21 cellular contexts compared by ENCODE assay signal in the genomic region with DNA sequence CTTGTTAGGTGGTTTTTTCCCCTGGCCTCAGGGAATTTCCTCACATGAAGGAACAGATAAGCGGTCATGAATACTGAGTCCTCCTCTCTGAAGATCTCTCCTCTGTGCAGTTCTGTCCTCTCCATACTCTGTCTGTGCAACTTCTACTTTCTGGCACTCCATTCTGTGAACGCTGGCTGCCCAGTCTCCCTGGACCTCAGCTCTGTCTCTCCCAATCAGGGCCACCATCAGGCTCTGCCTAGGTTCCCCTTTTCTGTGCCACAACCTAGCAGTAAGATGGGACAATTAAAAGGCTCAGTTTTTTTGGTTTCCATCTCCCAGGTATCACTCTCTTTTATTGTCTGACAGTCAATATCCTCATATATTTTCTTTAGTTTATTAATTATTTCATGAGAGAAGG. TPM values are rescaled to one million over a fixed set of nuclear protein-coding genes. Genes with fewer than 3 reads are reported as not detected.
A peak's percentile ranks its signal among the peaks of the same experiment; 100 is the strongest.
DNase-seq lines count a peak whose midpoint lies in the region; ATAC-seq, FAIRE-seq and TF ChIP-seq lines count a peak whose summit lies in the region.
"Had no signal": no experiment of that assay in that cellular context is flagged by ENCODE, and none has a peak within 500 bp of the region (broad histone marks: within the 10 kb centered on the region; RNA-seq: fewer than 3 reads in every experiment).

No MANE protein-coding gene starts in this region.

- H2AFZ ChIP-seq in K562 (ENCODE audit: low read depth, low read length): no peak overlapping the region
- H2AFZ ChIP-seq in mammary epithelial cell (ENCODE audit: low read depth, low read length): no peak overlapping the region

- peak; percentile 48 for FAIRE-seq in K562 (lab: Jason Lieb, UNC)
- FAIRE-seq: GM12891 had no signal

- DNase-seq in KBM-7 (peak; percentile 34), NOMO-1 treated with dmso at 0.1 percent for 144 hours (lab: John Stamatoyannopoulos, UW; ENCODE audit: unreplicated experiment) (peak; percentile 77), K562 (ENCODE audit: extremely low read depth in 1 of 4, low spot score in 3 of 4) (no peak), pons (ENCODE audit: low spot score) (peak; percentile 45), coronary artery (ENCODE audit: low spot score) (no peak), mammary epithelial cell (no peak), left colon (no peak)
- DNase-seq: activated CD4-positive, alpha-beta T cell treated with anti-CD3 and anti-CD28 coated beads, Interleukin-2, amount 10 ng/mL, durations not matched to agents 24 days and 14 days; activated CD8-positive, alpha-beta memory T cell treated with anti-CD3 and anti-CD28 coated beads, Interleukin-2, amount 10 ng/mL, durations not matched to agents 7 days and 5 days; aorta; central memory CD4-positive, alpha-beta T cell; DMS79; dorsolateral prefrontal cortex; NCI-H1417; NCI-H510A; stomach had no signal

- TF ChIP-seq RAD21 in K562 (CRISPR knock-in tag; conservative IDR thresholded peaks at IDR 0.05 in 1 of 2, IDR thresholded peaks at IDR 0.05 in 1 of 2): no peak

- TF ChIP-seq CTCF in K562 (IDR thresholded peaks at IDR 0.05 in 2 of 3, conservative IDR thresholded peaks at IDR 0.05 in 1 of 3; ENCODE audit: insufficient read depth in 2 of 3, low read depth in 1 of 3, low read length in 3 of 3): no peak
- TF ChIP-seq CTCF in coronary artery (IDR thresholded peaks at IDR 0.05): no peak
- no peak for TF ChIP-seq CTCF in mammary epithelial cell (conservative IDR thresholded peaks at IDR 0.05 in 1 of 2, IDR thresholded peaks at IDR 0.05 in 1 of 2; ENCODE audit: extremely low read depth in 1 of 2, insufficient read depth in 1 of 2, low read depth in 1 of 2, low read length in 2 of 2)

- BruUV-seq in K562 (replicated peaks; lab: Mats Ljungman, UMichigan): no TSS peak
- no TSS peak for BruUV-seq in mammary epithelial cell (replicated peaks; lab: Mats Ljungman, UMichigan)

- peaks cover 0 to 5% of the 10 kb centered on the region in 2 experiments; a peak in 3 of 5 replicates for H3K4me1 ChIP-seq in K562 (replicated peaks in 1 of 2; ENCODE audit: control insufficient read depth in 2 of 2, insufficient read depth in 2 of 2, low read length in 2 of 2)
- peaks cover 22% of the 10 kb centered on the region for H3K4me1 ChIP-seq in mammary epithelial cell (ENCODE audit: insufficient read depth, low read length)

- H4K20me1 ChIP-seq in K562 (replicated peaks; ENCODE audit: control insufficient read depth, insufficient read depth, low read length) (no peaks in the 10 kb centered on the region), mammary epithelial cell (ENCODE audit: insufficient read depth, low read length) (no peaks in the 10 kb centered on the region)

- H3K9me3 ChIP-seq in K562 (replicated peaks; ENCODE audit: control insufficient read depth, insufficient read depth, low read depth, low read length) (no peaks in the 10 kb centered on the region), mammary epithelial cell (replicated peaks; ENCODE audit: insufficient read depth, low read length) (no peaks in the 10 kb centered on the region)
- H3K9me3 ChIP-seq: stomach, tibial nerve had no signal

- no peak for TF ChIP-seq EP300 in K562 (IDR thresholded peaks at IDR 0.05; ENCODE audit: low read length)

- in situ Hi-C loops in KBM-7 (cut with MboI; ENCODE audit: low pct_unique_long_range_greater_than_20kb, low sequenced_read_pairs): no loop called here
- in situ Hi-C loops in K562 (cut with MboI): no loop called here
- in situ Hi-C loops in mammary epithelial cell (cut with MboI; ENCODE audit: low sequenced_read_pairs in 2 of 2): no loop called here

- POLR2A ChIA-PET in K562 (lab: Yijun Ruan, JAX): interaction anchor here (0.6 to 0.8 kb wide), 2 partner anchors 252 to 455 kb away, joined by 3 read pairs; no protein-coding TSS in a partner anchor

- H3K79me2 ChIP-seq in K562 (ENCODE audit: control insufficient read depth, insufficient read depth, low read length) (no peaks in the 10 kb centered on the region), mammary epithelial cell (ENCODE audit: insufficient read depth, low read length) (no peaks in the 10 kb centered on the region)

- no peak for ATAC-seq in K562
- ATAC-seq in left colon: no peak
- ATAC-seq: activated CD8-positive, alpha-beta memory T cell treated with anti-CD3 and anti-CD28 coated beads, Interleukin-2, amount 10 ng/mL, durations not matched to agents 7 days and 5 days; activated naive CD4-positive, alpha-beta T cell treated with anti-CD3 and anti-CD28 coated beads, Interleukin-2, amount 50 U/mL, for 72 hours had no signal

- H3K36me3 ChIP-seq in K562 (ENCODE audit: control insufficient read depth, insufficient read depth, low read length): no peaks in the 10 kb centered on the region
- no peaks in the 10 kb centered on the region for H3K36me3 ChIP-seq in mammary epithelial cell (ENCODE audit: insufficient read depth, low read length)
- H3K36me3 ChIP-seq: stomach, tibial nerve had no signal

- dilution Hi-C loops in mammary epithelial cell (cut with HindIII; ENCODE audit: low sequenced_read_pairs): no loop called here

- 0% methylated on average over 2 of the region's 2 CpGs for WGBS in K562 (ENCODE audit: insufficient coverage, low coverage, missing lambda C conversion rate)
- WGBS in mammary epithelial cell (ENCODE audit: low coverage, missing lambda C conversion rate): 100% methylated on average over 1 of the region's 2 CpGs

- no peak overlapping the region for H3K4me3 ChIP-seq in K562
- no peak overlapping the region for H3K4me3 ChIP-seq in coronary artery
- no peak overlapping the region for H3K4me3 ChIP-seq in mammary epithelial cell (replicated peaks in 1 of 3; ENCODE audit: insufficient read depth in 1 of 3, low read depth in 2 of 3, low read length in 3 of 3)
- H3K4me3 ChIP-seq: dorsolateral prefrontal cortex, stomach, tibial nerve had no signal

- intact Hi-C loops in K562 (cut with micrococcal nuclease): no loop called here
- intact Hi-C loops in mammary epithelial cell (cut with micrococcal nuclease): no loop called here
- intact Hi-C loops in left colon (cut with DNase I, micrococcal nuclease): no loop called here

- CTCF ChIA-PET in K562 (lab: Yijun Ruan, JAX; ENCODE audit: low intra/inter-chr PET ratio) (no interaction called here), mammary epithelial cell (lab: Charles Lee; ENCODE audit: low non-redundant PET) (no interaction called here)

- H3K9ac ChIP-seq in K562 (ENCODE audit: insufficient read depth in 1 of 2, low read depth in 2 of 2, low read length in 2 of 2) (no peak overlapping the region), mammary epithelial cell (ENCODE audit: insufficient read depth, low read length) (no peak overlapping the region)

- H3K4me2 ChIP-seq in K562 (ENCODE audit: insufficient read depth, low read length) (no peak overlapping the region), mammary epithelial cell (ENCODE audit: insufficient read depth, low read depth, low read length) (no peak overlapping the region)

- H3K27me3 ChIP-seq in K562 (ENCODE audit: control insufficient read depth in 2 of 2, insufficient read depth in 2 of 2, low read length in 2 of 2) (peaks cover 0 to 5% of the 10 kb centered on the region in 2 experiments; a peak in 1 of 5 replicates), mammary epithelial cell (ENCODE audit: insufficient read depth, low read length) (no peaks in the 10 kb centered on the region)
- H3K27me3 ChIP-seq: dorsolateral prefrontal cortex, stomach, tibial nerve had no signal

- H3K27ac ChIP-seq in K562 (ENCODE audit: extremely low read depth, low read depth, low read length): no peak overlapping the region
- no peak overlapping the region for H3K27ac ChIP-seq in coronary artery
- H3K27ac ChIP-seq in mammary epithelial cell (ENCODE audit: insufficient read depth, low read depth, low read length): no peak overlapping the region
- H3K27ac ChIP-seq: dorsolateral prefrontal cortex, stomach, tibial nerve, VCaP had no signal

- no peak for TF ChIP-seq POLR2A in K562 (conservative IDR thresholded peaks at IDR 0.05)

- H3K9me1 ChIP-seq in K562 (ENCODE audit: control insufficient read depth, insufficient read depth, low read length): no peaks in the 10 kb centered on the region

RNA-seq across cellular contexts. Expression of gene ADGB, which starts 4.8 kb away (rescaled TPM):
- not detected in 2 replicates for total RNA-seq in K562 (2011; cell fraction: chromatin; rRNA removed; ENCODE audit: low replicate concordance)
- total RNA-seq in K562 (2011; cell fraction: nucleolus; rRNA removed): not detected in 2 replicates
- not detected in 2 replicates for total RNA-seq in K562 (2011; cell fraction: nucleoplasm; rRNA removed)
- total RNA-seq in K562 (2014; rRNA removed): not detected in 2 replicates
- total RNA-seq in K562 (2014; rRNA removed; fragmentation: Illumina TruSeq; extraction: Trizol): not detected in 2 replicates
- total RNA-seq in K562 (2015; rRNA removed; fragmentation: Illumina TruSeq; extraction: Trizol): not detected in 2 replicates
- not detected in 2 replicates for total RNA-seq in K562 (2021)
- polyA plus RNA-seq in K562 (2011; rRNA removed): not detected in 2 replicates
- not detected in 2 replicates for polyA plus RNA-seq in K562 (2011; cell fraction: cytosol; rRNA removed)
- not detected in 2 replicates for polyA plus RNA-seq in K562 (2011; cell fraction: nucleus; rRNA removed)
- polyA plus RNA-seq in K562 (2012): 0.06 TPM in 1 of 2 replicates, not detected in the other
- not detected in 2 replicates for polyA plus RNA-seq in K562 (2014; fragmentation: Illumina TruSeq; extraction: Trizol)
- polyA plus RNA-seq in K562 (2014; fragmentation: Nextera tagmentation; extraction: Ambion mirVana): not detected
- polyA plus RNA-seq in K562 (2014; rRNA removed): not detected in 2 replicates
- not detected in 2 replicates for polyA minus RNA-seq in K562 (2011; rRNA and poly(A)+ RNA removed)
- polyA minus RNA-seq in K562 (2011; cell fraction: cytosol; rRNA and poly(A)+ RNA removed): not detected in 2 replicates
- not detected in 2 replicates for polyA minus RNA-seq in K562 (2011; cell fraction: nucleus; rRNA and poly(A)+ RNA removed)
- not detected for total RNA-seq in mammary epithelial cell
- polyA plus RNA-seq in mammary epithelial cell: not detected
- not detected for polyA minus RNA-seq in mammary epithelial cell
- 1 to 10 TPM; 1.5 to 1.6 TPM for total RNA-seq in left colon
- total RNA-seq: activated CD4-positive, alpha-beta T cell treated with anti-CD3 and anti-CD28 coated beads, Interleukin-2, amount 10 ng/mL, durations not matched to agents 24 days and 14 days; activated CD8-positive, alpha-beta memory T cell treated with anti-CD3 and anti-CD28 coated beads, Interleukin-2, amount 10 ng/mL, durations not matched to agents 7 days and 5 days; activated naive CD4-positive, alpha-beta T cell treated with anti-CD3 and anti-CD28 coated beads, Interleukin-2, amount 50 U/mL, for 72 hours; renal cortical epithelial cell; tibial nerve had no signal
- polyA plus RNA-seq: aorta, stomach had no signal

RNA-seq across cellular contexts. Expression of gene RAB32, which starts 50.3 kb away (rescaled TPM):
- 1.4 and 1.6 TPM in 2 replicates for total RNA-seq in K562 (2011; cell fraction: chromatin; rRNA removed; ENCODE audit: low replicate concordance)
- total RNA-seq in K562 (2011; cell fraction: nucleolus; rRNA removed): 2.0 and 2.3 TPM in 2 replicates
- total RNA-seq in K562 (2011; cell fraction: nucleoplasm; rRNA removed): 2.1 and 2.3 TPM in 2 replicates
- total RNA-seq in K562 (2014; rRNA removed) (11.6 and 16.5 TPM in 2 replicates), K562 (2014; rRNA removed; fragmentation: Illumina TruSeq; extraction: Trizol) (12.2 and 13.8 TPM in 2 replicates), K562 (2015; rRNA removed; fragmentation: Illumina TruSeq; extraction: Trizol) (15.7 and 16.6 TPM in 2 replicates), K562 (2021) (10.5 TPM in 2 replicates), mammary epithelial cell (10 to 100 TPM; 56.5 to 79.9 TPM), left colon (10 to 100 TPM; 42.6 to 48.9 TPM)
- polyA plus RNA-seq in K562 (2011; rRNA removed) (11.7 and 27.9 TPM in 2 replicates), K562 (2014; fragmentation: Illumina TruSeq; extraction: Trizol) (7.9 and 8.4 TPM in 2 replicates), K562 (2014; fragmentation: Nextera tagmentation; extraction: Ambion mirVana) (1 to 10 TPM; 2.5 to 3.8 TPM), K562 (2014; rRNA removed) (8.6 and 11.0 TPM in 2 replicates), mammary epithelial cell (48.6 TPM)
- 7.0 and 16.8 TPM in 2 replicates for polyA plus RNA-seq in K562 (2011; cell fraction: cytosol; rRNA removed)
- polyA plus RNA-seq in K562 (2011; cell fraction: nucleus; rRNA removed): 2.4 and 11.5 TPM in 2 replicates
- polyA plus RNA-seq in K562 (2012): 16.4 and 39.5 TPM in 2 replicates
- 4.1 and 11.6 TPM in 2 replicates for polyA minus RNA-seq in K562 (2011; rRNA and poly(A)+ RNA removed)
- 1.8 and 4.1 TPM in 2 replicates for polyA minus RNA-seq in K562 (2011; cell fraction: cytosol; rRNA and poly(A)+ RNA removed)
- 1.6 and 4.9 TPM in 2 replicates for polyA minus RNA-seq in K562 (2011; cell fraction: nucleus; rRNA and poly(A)+ RNA removed)
- 21.0 TPM for polyA minus RNA-seq in mammary epithelial cell

Comparison
In these comparisons a context has a peak if more than half of its experiments do, and no peak if none do; other contexts are left out.
1. DNase-seq: peak in KBM-7 (single experiment), NOMO-1 treated with dmso at 0.1 percent for 144 hours (single experiment) and pons (single experiment); none in K562 (0 of 4), coronary artery (single experiment), mammary epithelial cell (single experiment) and left colon (0 of 2).